ENCODE assay signal across 1 cellular context in the genomic region with DNA sequence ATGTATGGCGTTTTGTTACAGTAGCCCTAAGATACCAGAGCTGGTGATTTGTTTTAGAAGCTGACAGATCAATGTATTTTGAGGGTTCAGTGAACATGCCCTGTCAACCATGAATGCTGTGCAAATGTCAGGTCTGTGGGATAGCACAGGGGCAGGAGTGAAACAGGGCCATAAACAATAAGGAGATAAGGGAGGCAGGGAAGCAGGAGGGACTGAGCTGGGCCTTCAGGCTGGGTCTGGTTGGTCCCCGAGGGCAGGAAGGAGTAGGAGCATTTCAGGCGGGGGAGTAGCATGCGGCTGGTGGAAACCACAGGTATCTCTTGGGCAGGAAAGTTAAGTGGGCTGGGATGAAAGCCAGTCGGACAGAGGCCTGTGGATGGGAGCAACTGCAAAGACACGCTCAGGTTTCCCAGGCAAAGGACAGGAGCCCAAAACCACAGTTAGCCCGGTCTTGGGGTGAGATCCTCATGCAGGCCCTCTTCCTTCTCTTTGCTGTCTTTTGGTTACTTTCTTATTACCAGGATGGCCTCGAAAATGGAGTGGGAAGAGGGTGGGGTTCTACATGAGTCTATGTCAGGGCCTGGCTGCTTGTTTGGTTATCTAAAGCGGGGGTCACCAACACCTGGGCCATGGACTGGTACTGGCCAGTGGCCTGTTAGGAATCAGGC.
TF ChIP-seq lines count a peak whose summit lies in the region.

No MANE protein-coding gene starts in this region.

TF ChIP-seq in H1, 55 proteins besides CTCF, POLR2A, EP300 and RAD21:
- TF ChIP-seq TAF1 (IDR thresholded peaks at IDR 0.05; ENCODE audit: low read depth, low read length) (no peak), KDM4A (IDR thresholded peaks at IDR 0.05; ENCODE audit: low read depth, low read length, severe bottlenecking) (no peak), HDAC2 (IDR thresholded peaks at IDR 0.05; ENCODE audit: borderline replicate concordance in 1 of 2, low read depth in 2 of 2, low read length in 2 of 2) (no peak), ASH2L (IDR thresholded peaks at IDR 0.05; ENCODE audit: low read length) (no peak), GABPA (IDR thresholded peaks at IDR 0.05; ENCODE audit: borderline replicate concordance, insufficient read depth, low read length) (no peak)
